In genomic region chr3:29635888-29636287, GRCh38 we compare ENCODE assay signal across 19 cellular contexts.
A peak's percentile ranks its signal among the peaks of the same experiment; 100 is the strongest.
DNase-seq lines count a peak whose midpoint lies in the region; ATAC-seq, FAIRE-seq and TF ChIP-seq lines count a peak whose summit lies in the region.
"Had no signal": no experiment of that assay in that cellular context is flagged by ENCODE, and none has a peak within 500 bp of the region (broad histone marks: within the 10 kb centered on the region; RNA-seq: fewer than 3 reads in every experiment).

No MANE protein-coding gene starts in this region.

- no peak overlapping the region for H2BK120ac ChIP-seq in mesenchymal stem cell (ENCODE audit: low read depth, low read length)

- peaks cover 17% of the 10 kb centered on the region for H3K79me1 ChIP-seq in mesenchymal stem cell (replicated peaks; ENCODE audit: low read length, poor library complexity, severe bottlenecking)

- no peak overlapping the region for H3K27ac Mint-ChIP-seq in astrocyte (ENCODE audit: unreplicated experiment)
- H3K27ac Mint-ChIP-seq: CD4-positive, alpha-beta T cell; GM23338; IgD-negative memory B cell had no signal

- no peak overlapping the region for H3K9ac ChIP-seq in HepG2 (ENCODE audit: insufficient read depth, low read depth, low read length)
- H3K9ac ChIP-seq in astrocyte (ENCODE audit: low read length) = no peak overlapping the region
- no peak overlapping the region for H3K9ac ChIP-seq in mesenchymal stem cell (ENCODE audit: low read length)

- no peak overlapping the region for H3K23ac ChIP-seq in mesenchymal stem cell (ENCODE audit: low read length in 2 of 2)

- 3% methylated on average over 1 of the region's 1 CpG for WGBS in HepG2 (ENCODE audit: low lambda C conversion rate)
- WGBS in right lobe of liver (ENCODE audit: insufficient coverage, low coverage, low lambda C conversion rate, missing lambda C conversion rate) = 47% methylated on average over 1 of the region's 1 CpG
- WGBS in mesenchymal stem cell = no CpG with 5 or more reads among the region's 1 CpG

- H3K9me3 Mint-ChIP-seq in astrocyte (ENCODE audit: unreplicated experiment) = peaks cover 4% of the 10 kb centered on the region
- H3K9me3 Mint-ChIP-seq: CD4-positive, alpha-beta T cell had no signal

- H3K27me3 ChIP-seq in HepG2 (ENCODE audit: control insufficient read depth in 1 of 2, insufficient read depth in 2 of 2, low read length in 2 of 2) (no peaks in the 10 kb centered on the region), right lobe of liver (no peaks in the 10 kb centered on the region), astrocyte (ENCODE audit: insufficient read depth, low read length) (no peaks in the 10 kb centered on the region), mesenchymal stem cell (ENCODE audit: control insufficient read depth in 1 of 2, insufficient read depth in 1 of 2, low read length in 2 of 2) (no peaks in the 10 kb centered on the region)

- POLR2A ChIA-PET in HepG2 (lab: Yijun Ruan, JAX) = no interaction called here

- no peak for TF ChIP-seq RAD21 in HepG2 (CRISPR knock-in tag; IDR thresholded peaks at IDR 0.05)

- H3K27me3 Mint-ChIP-seq in astrocyte (ENCODE audit: low read depth, unreplicated experiment) = no peaks in the 10 kb centered on the region
- H3K27me3 Mint-ChIP-seq: CD4-positive, alpha-beta T cell had no signal

- H2AFZ ChIP-seq in HepG2 (ENCODE audit: low read length) = no peak overlapping the region
- no peak overlapping the region for H2AFZ ChIP-seq in astrocyte (ENCODE audit: low read depth, low read length)
- no peak overlapping the region for H2AFZ ChIP-seq in mesenchymal stem cell (ENCODE audit: low read depth, low read length)
- H2AFZ ChIP-seq: GM23338 had no signal

- TF ChIP-seq EP300 in HepG2 (IDR thresholded peaks at IDR 0.05; ENCODE audit: low read depth in 2 of 2, low read length in 2 of 2) (no peak), HepG2 (CRISPR knock-in tag; IDR thresholded peaks at IDR 0.05; ENCODE audit: borderline replicate concordance) (no peak)

- TF ChIP-seq POLR2A in HepG2 (IDR thresholded peaks at IDR 0.05; ENCODE audit: insufficient read depth in 1 of 2, low read depth in 2 of 2, low read length in 2 of 2) = no peak
- no peak for TF ChIP-seq POLR2A in right lobe of liver (IDR thresholded peaks at IDR 0.05)

- ATAC-seq in HepG2 = no peak
- ATAC-seq in right lobe of liver = no peak
- ATAC-seq: A549, GM23338 had no signal

- no peak overlapping the region for H3K4me3 ChIP-seq in HepG2 (replicated peaks in 1 of 3; ENCODE audit: insufficient read depth in 1 of 3, low read depth in 2 of 3, low read length in 3 of 3)
- H3K4me3 ChIP-seq in right lobe of liver = no peak overlapping the region
- no peak overlapping the region for H3K4me3 ChIP-seq in astrocyte (ENCODE audit: insufficient read depth, low read depth, low read length)
- peak overlapping the region in 1 of 2 experiments; percentile 3 for H3K4me3 ChIP-seq in mesenchymal stem cell (ENCODE audit: insufficient read depth in 1 of 2, low read depth in 1 of 2, low read length in 2 of 2)
- H3K4me3 ChIP-seq: A549, GM23338 had no signal

- no peaks in the 10 kb centered on the region for H3K4me1 ChIP-seq in HepG2 (ENCODE audit: insufficient read depth, low read length)
- no peaks in the 10 kb centered on the region for H3K4me1 ChIP-seq in right lobe of liver
- peaks cover 4% of the 10 kb centered on the region for H3K4me1 ChIP-seq in astrocyte (ENCODE audit: insufficient read depth, low read length)
- no peaks in the 10 kb centered on the region for H3K4me1 ChIP-seq in mesenchymal stem cell (ENCODE audit: control insufficient read depth, insufficient read depth, low read depth, low read length)
- H3K4me1 ChIP-seq: Caco-2 had no signal

- in situ Hi-C loops in HepG2 (cut with HindIII; ENCODE audit: extremely low pct_ligation_motif_present, low pct_unique_long_range_greater_than_20kb) = no loop called here

- H3K36me3 ChIP-seq in HepG2 (replicated peaks in 1 of 2; ENCODE audit: control insufficient read depth in 1 of 2, insufficient read depth in 2 of 2, low read length in 2 of 2) = no peaks in the 10 kb centered on the region
- no peaks in the 10 kb centered on the region for H3K36me3 ChIP-seq in right lobe of liver
- no peaks in the 10 kb centered on the region for H3K36me3 ChIP-seq in astrocyte (ENCODE audit: insufficient read depth, low read length)
- H3K36me3 ChIP-seq in mesenchymal stem cell (ENCODE audit: control insufficient read depth in 1 of 2, insufficient read depth in 2 of 2, low read depth in 1 of 2, low read length in 2 of 2) = peaks cover 0 to 7% of the 10 kb centered on the region in 2 experiments

- no peak overlapping the region for H3K4ac ChIP-seq in mesenchymal stem cell (ENCODE audit: low read depth in 1 of 2, low read length in 2 of 2)

- TF ChIP-seq CTCF in HepG2 (CRISPR knock-in tag; IDR thresholded peaks at IDR 0.05) (no peak), right lobe of liver (IDR thresholded peaks at IDR 0.05) (no peak), astrocyte (IDR thresholded peaks at IDR 0.05; ENCODE audit: insufficient read depth, low read depth, low read length) (no peak)

- H3K4me2 ChIP-seq in HepG2 (ENCODE audit: low read depth, low read length) = no peak overlapping the region
- H3K4me2 ChIP-seq in astrocyte (ENCODE audit: low read length) = no peak overlapping the region
- H3K4me2 ChIP-seq in mesenchymal stem cell (ENCODE audit: low read length, poor library complexity, severe bottlenecking) = no peak overlapping the region
- H3K4me2 ChIP-seq: A549, GM23338 had no signal

- H4K8ac ChIP-seq in mesenchymal stem cell (ENCODE audit: low read length) = no peak overlapping the region

- no peak overlapping the region for H3K18ac ChIP-seq in mesenchymal stem cell (ENCODE audit: low read depth in 1 of 2, low read length in 2 of 2)

- BruUV-seq in HepG2 (replicated peaks; lab: Mats Ljungman, UMichigan) = no TSS peak

- H4K91ac ChIP-seq in mesenchymal stem cell (ENCODE audit: low read length) = no peak overlapping the region

- H3K79me2 ChIP-seq in HepG2 (ENCODE audit: insufficient read depth, low read length) = no peaks in the 10 kb centered on the region
- H3K79me2 ChIP-seq in astrocyte (ENCODE audit: insufficient read depth, low read length) = no peaks in the 10 kb centered on the region

- no peak overlapping the region for H3K4me3 Mint-ChIP-seq in astrocyte (ENCODE audit: unreplicated experiment)
- H3K4me3 Mint-ChIP-seq: CD4-positive, alpha-beta T cell; GM23338; IgD-negative memory B cell had no signal

- no peak overlapping the region for H2BK15ac ChIP-seq in mesenchymal stem cell (ENCODE audit: low read depth, poor library complexity, severe bottlenecking)

- H3K9me3 ChIP-seq in HepG2 (ENCODE audit: low read length) = no peaks in the 10 kb centered on the region
- H3K9me3 ChIP-seq in right lobe of liver = no peaks in the 10 kb centered on the region
- H3K9me3 ChIP-seq in astrocyte (ENCODE audit: insufficient read depth, low read depth, low read length) = peaks cover 4% of the 10 kb centered on the region
- peaks cover 11% of the 10 kb centered on the region for H3K9me3 ChIP-seq in mesenchymal stem cell (ENCODE audit: control insufficient read depth, low read length)
- H3K9me3 ChIP-seq: Caco-2 had no signal

- H3K27ac ChIP-seq in HepG2 (ENCODE audit: extremely low read length, insufficient read depth, low read length) (no peak overlapping the region), right lobe of liver (no peak overlapping the region), astrocyte (ENCODE audit: low read depth, low read length) (no peak overlapping the region), mesenchymal stem cell (ENCODE audit: low read length, poor library complexity, severe bottlenecking) (no peak overlapping the region)
- H3K27ac ChIP-seq: 22Rv1, A549, C4-2B had no signal

- no peak overlapping the region for H2AK5ac ChIP-seq in mesenchymal stem cell (ENCODE audit: low read length, severe bottlenecking)

- no peak overlapping the region for H2BK5ac ChIP-seq in mesenchymal stem cell (ENCODE audit: low read depth, low read length, poor library complexity, severe bottlenecking)

- CTCF ChIA-PET in HepG2 (lab: Yijun Ruan, JAX; ENCODE audit: low intra/inter-chr PET ratio, low total read pairs) = no interaction called here

- H4K20me1 ChIP-seq in HepG2 (ENCODE audit: insufficient read depth, low read length) = no peaks in the 10 kb centered on the region
- H4K20me1 ChIP-seq in astrocyte (ENCODE audit: insufficient read depth, low read length) = no peaks in the 10 kb centered on the region

- FAIRE-seq in HepG2 (lab: Jason Lieb, UNC) (no peak), astrocyte (lab: Jason Lieb, UNC) (no peak)
- FAIRE-seq: A549, D721Med had no signal

- peaks cover 4% of the 10 kb centered on the region for H3K36me3 Mint-ChIP-seq in astrocyte (ENCODE audit: low read depth, unreplicated experiment)
- H3K36me3 Mint-ChIP-seq: IgD-negative memory B cell had no signal

- DNase-seq in HepG2 (ENCODE audit: low spot score) (peak; percentile 9), right lobe of liver (no peak), M059J (ENCODE audit: low read depth) (peak; percentile 32), astrocyte (ENCODE audit: low read depth) (peak; percentile 16), mesenchymal stem cell (peak; percentile 52), mucosa of gallbladder (ENCODE audit: low spot score) (no peak), HCEC 1CT (no peak), MV-4-11 (lab: John Stamatoyannopoulos, UW) (no peak)
- DNase-seq: AML-193; Caco-2; CD4-positive, alpha-beta T cell; GDM1; H7 had no signal

- intact Hi-C loops in HepG2 (cut with micrococcal nuclease; ENCODE audit: unreplicated experiment) (no loop called here), right lobe of liver (cut with DNase I) (no loop called here)

- H2BK12ac ChIP-seq in mesenchymal stem cell (ENCODE audit: low read length in 2 of 2) = peak overlapping the region in 1 of 2 experiments; percentile 50

- H3K14ac ChIP-seq in mesenchymal stem cell (ENCODE audit: low read length in 2 of 2) = no peak overlapping the region

- H3K4me1 Mint-ChIP-seq in astrocyte (ENCODE audit: low read depth, unreplicated experiment) = peaks cover 5% of the 10 kb centered on the region
- H3K4me1 Mint-ChIP-seq: IgD-negative memory B cell had no signal

TF ChIP-seq in HepG2, 621 proteins besides CTCF, POLR2A, EP300 and RAD21:
- TF ChIP-seq ZNF512 (CRISPR knock-in tag; IDR thresholded peaks at IDR 0.05) (no peak), ZNF652 (CRISPR knock-in tag; IDR thresholded peaks at IDR 0.05; ENCODE audit: borderline replicate concordance, low read depth) (no peak), MYNN (CRISPR knock-in tag; IDR thresholded peaks at IDR 0.05; ENCODE audit: low read depth) (no peak)

Comparison
In these comparisons a context has a peak if more than half of its experiments do, and no peak if none do; other contexts are left out.
1. DNase-seq: peak in HepG2 (single experiment), M059J (single experiment), astrocyte (single experiment) and mesenchymal stem cell (single experiment); none in right lobe of liver (0 of 3), mucosa of gallbladder (single experiment), HCEC 1CT (single experiment) and MV-4-11 (single experiment).